Comparison of ENCODE assay signal across 14 cellular contexts in the genomic region with DNA sequence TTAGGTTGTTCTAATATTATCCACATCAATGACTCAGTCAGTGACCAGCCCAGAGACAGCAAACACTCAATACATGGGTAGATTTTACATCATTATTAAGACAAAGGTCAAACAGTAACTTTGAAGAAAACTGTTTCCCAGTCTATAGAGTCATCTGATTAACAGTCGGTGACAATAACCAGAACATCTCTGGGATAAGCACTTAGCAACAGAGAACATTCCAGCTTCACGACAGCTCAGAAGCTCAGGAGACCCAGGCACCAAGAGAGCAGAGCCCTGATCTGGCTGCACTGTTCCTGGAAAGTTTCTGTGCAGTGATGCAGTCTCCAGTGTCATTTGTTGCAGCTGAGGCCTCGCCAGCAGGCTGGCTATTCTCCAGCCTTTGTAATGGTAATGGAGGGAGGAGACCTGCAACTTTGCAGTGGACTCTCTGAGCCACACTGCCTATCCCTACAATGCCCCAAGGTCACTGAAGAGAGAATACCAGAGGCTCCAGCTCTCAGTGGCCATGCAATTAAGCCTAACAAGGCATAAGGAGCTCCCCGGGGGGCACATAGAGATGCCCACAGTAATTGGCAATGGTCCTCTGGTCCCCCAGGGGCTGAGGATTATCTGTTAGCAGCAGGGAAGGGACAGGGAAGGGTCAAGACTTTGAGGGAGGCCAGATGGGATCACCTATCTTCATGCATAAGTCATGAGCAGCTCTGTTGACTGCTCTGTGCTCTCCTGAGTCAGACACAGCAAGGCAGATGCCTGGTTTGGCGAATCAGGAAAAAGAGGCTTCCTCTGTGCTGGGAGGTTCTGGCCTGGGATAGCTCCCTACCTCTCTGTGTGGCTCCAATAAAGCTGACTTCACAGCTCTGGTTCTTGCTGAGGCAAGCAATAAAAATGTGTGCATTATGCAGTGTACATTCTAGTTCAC.
DNase-seq lines count a peak whose midpoint lies in the region; ATAC-seq and TF ChIP-seq lines count a peak whose summit lies in the region.
"Had no signal": no experiment of that assay in that cellular context is flagged by ENCODE, and none has a peak within 500 bp of the region (broad histone marks: within the 10 kb centered on the region; RNA-seq: fewer than 3 reads in every experiment).

No MANE protein-coding gene starts in this region.

- DNase-seq in AG08395 (ENCODE audit: low spot score): peak; percentile 3
- DNase-seq in cerebellum (ENCODE audit: low spot score): peak; percentile 3
- DNase-seq in left kidney (ENCODE audit: low read depth, low spot score): peak; percentile 8
- no peak for DNase-seq in mammary epithelial cell
- no peak for DNase-seq in OCI-M1 (lab: John Stamatoyannopoulos, UW)
- no peak for DNase-seq in activated T-helper 1 cell treated with anti-CD3 and anti-CD28 coated beads, Interleukin-12 subunit alpha, Interleukin-12 subunit beta, Interleukin-2, Interleukin-4 antibody, amounts not matched to agents 30 ng/mL and 10 ng/mL and 1 ng/mL, durations not matched to agents 14 hours and 24 hours and 36 hours (ENCODE audit: low spot score)
- DNase-seq: ACHN; activated B cell treated with CpG ODN at 0.5 μM for 24 hours; activated T-cell treated with anti-CD3 and anti-CD28 coated beads, Interleukin-2, amount 50 U/mL, for 72 hours; stimulated activated CD4-positive, alpha-beta T cell treated with anti-CD3 and anti-CD28 coated beads, Interleukin-12 subunit alpha, Interleukin-12 subunit beta, amount 100 ng/mL, for 4 hours; upper lobe of left lung had no signal

- WGBS in HUES64: 24% methylated on average over 5 of the region's 5 CpGs
- WGBS in mammary epithelial cell (ENCODE audit: low coverage, missing lambda C conversion rate): 67% methylated on average over 5 of the region's 5 CpGs

- BruUV-seq in mammary epithelial cell (replicated peaks; lab: Mats Ljungman, UMichigan): no TSS peak

- no peak for ATAC-seq in GM21390 (IDR thresholded peaks at IDR 0.05; ENCODE audit: unreplicated experiment)
- ATAC-seq: activated T-cell treated with anti-CD3 and anti-CD28 coated beads, Interleukin-2, amount 50 U/mL, for 72 hours; GM12878 had no signal

- no peaks in the 10 kb centered on the region for H3K36me3 Mint-ChIP-seq in activated T-helper 1 cell treated with anti-CD3 and anti-CD28 coated beads, Interleukin-12 subunit alpha, Interleukin-12 subunit beta, Interleukin-2, Interleukin-4 antibody, amounts not matched to agents 30 ng/mL and 10 ng/mL and 1 ng/mL, durations not matched to agents 14 hours and 24 hours and 36 hours (ENCODE audit: low read depth)

- H3K36me3 ChIP-seq in HUES64 (ENCODE audit: insufficient read depth, low read length) (no peaks in the 10 kb centered on the region), mammary epithelial cell (ENCODE audit: insufficient read depth, low read length) (no peaks in the 10 kb centered on the region)
- H3K36me3 ChIP-seq: upper lobe of left lung had no signal

- H3K9me3 Mint-ChIP-seq in activated T-helper 1 cell treated with anti-CD3 and anti-CD28 coated beads, Interleukin-12 subunit alpha, Interleukin-12 subunit beta, Interleukin-2, Interleukin-4 antibody, amounts not matched to agents 30 ng/mL and 10 ng/mL and 1 ng/mL, durations not matched to agents 14 hours and 24 hours and 36 hours: no peaks in the 10 kb centered on the region
- H3K9me3 Mint-ChIP-seq: activated B cell treated with CpG ODN at 0.5 μM for 24 hours had no signal

- no peak overlapping the region for H2AFZ ChIP-seq in mammary epithelial cell (ENCODE audit: low read depth, low read length)

- no peaks in the 10 kb centered on the region for H4K20me1 ChIP-seq in mammary epithelial cell (ENCODE audit: insufficient read depth, low read length)

- intact Hi-C loops in mammary epithelial cell (cut with micrococcal nuclease): no loop called here
- intact Hi-C loops in activated T-helper 1 cell treated with anti-CD3 and anti-CD28 coated beads, Interleukin-12 subunit alpha, Interleukin-12 subunit beta, Interleukin-2, Interleukin-4 antibody, amounts not matched to agents 30 ng/mL and 10 ng/mL and 1 ng/mL, durations not matched to agents 14 hours and 24 hours and 36 hours (cut with micrococcal nuclease): no loop called here

- H3K4me3 ChIP-seq in HUES64 (ENCODE audit: low read length) (no peak overlapping the region), mammary epithelial cell (replicated peaks in 1 of 3; ENCODE audit: insufficient read depth in 1 of 3, low read depth in 2 of 3, low read length in 3 of 3) (no peak overlapping the region)
- H3K4me3 ChIP-seq: GM12878, upper lobe of left lung had no signal

- H3K27ac ChIP-seq in HUES64 (ENCODE audit: low read depth, low read length) (peak overlapping the region; percentile 65; the same call in 1 of the 2 replicates), mammary epithelial cell (ENCODE audit: insufficient read depth, low read depth, low read length) (no peak overlapping the region)
- H3K27ac ChIP-seq: upper lobe of left lung had no signal

- no peak overlapping the region for H3K4me2 ChIP-seq in mammary epithelial cell (ENCODE audit: insufficient read depth, low read depth, low read length)

- dilution Hi-C loops in mammary epithelial cell (cut with HindIII; ENCODE audit: low sequenced_read_pairs): no loop called here

- no peak overlapping the region for H3K27ac Mint-ChIP-seq in activated T-helper 1 cell treated with anti-CD3 and anti-CD28 coated beads, Interleukin-12 subunit alpha, Interleukin-12 subunit beta, Interleukin-2, Interleukin-4 antibody, amounts not matched to agents 30 ng/mL and 10 ng/mL and 1 ng/mL, durations not matched to agents 14 hours and 24 hours and 36 hours
- H3K27ac Mint-ChIP-seq: activated B cell treated with CpG ODN at 0.5 μM for 24 hours; activated T-cell treated with anti-CD3 and anti-CD28 coated beads, Interleukin-2, amount 50 U/mL, for 72 hours had no signal

- H3K9me3 ChIP-seq in HUES64 (ENCODE audit: insufficient read depth, low read depth, low read length) (no peaks in the 10 kb centered on the region), mammary epithelial cell (replicated peaks; ENCODE audit: insufficient read depth, low read length) (no peaks in the 10 kb centered on the region)
- H3K9me3 ChIP-seq: upper lobe of left lung had no signal

- no peaks in the 10 kb centered on the region for H3K79me2 ChIP-seq in mammary epithelial cell (ENCODE audit: insufficient read depth, low read length)

- peaks cover 54% of the 10 kb centered on the region for H3K4me1 ChIP-seq in HUES64 (ENCODE audit: insufficient read depth, low read length)
- no peaks in the 10 kb centered on the region for H3K4me1 ChIP-seq in mammary epithelial cell (ENCODE audit: insufficient read depth, low read length)

- H3K4me3 Mint-ChIP-seq in activated T-helper 1 cell treated with anti-CD3 and anti-CD28 coated beads, Interleukin-12 subunit alpha, Interleukin-12 subunit beta, Interleukin-2, Interleukin-4 antibody, amounts not matched to agents 30 ng/mL and 10 ng/mL and 1 ng/mL, durations not matched to agents 14 hours and 24 hours and 36 hours: no peak overlapping the region
- H3K4me3 Mint-ChIP-seq: activated B cell treated with CpG ODN at 0.5 μM for 24 hours; activated T-cell treated with anti-CD3 and anti-CD28 coated beads, Interleukin-2, amount 50 U/mL, for 72 hours had no signal

- no peaks in the 10 kb centered on the region for H3K4me1 Mint-ChIP-seq in activated T-helper 1 cell treated with anti-CD3 and anti-CD28 coated beads, Interleukin-12 subunit alpha, Interleukin-12 subunit beta, Interleukin-2, Interleukin-4 antibody, amounts not matched to agents 30 ng/mL and 10 ng/mL and 1 ng/mL, durations not matched to agents 14 hours and 24 hours and 36 hours (ENCODE audit: low read depth)
- H3K4me1 Mint-ChIP-seq: activated B cell treated with CpG ODN at 0.5 μM for 24 hours had no signal

- H3K27me3 Mint-ChIP-seq in activated T-helper 1 cell treated with anti-CD3 and anti-CD28 coated beads, Interleukin-12 subunit alpha, Interleukin-12 subunit beta, Interleukin-2, Interleukin-4 antibody, amounts not matched to agents 30 ng/mL and 10 ng/mL and 1 ng/mL, durations not matched to agents 14 hours and 24 hours and 36 hours (ENCODE audit: insufficient read depth): peaks cover 2% of the 10 kb centered on the region
- H3K27me3 Mint-ChIP-seq: activated B cell treated with CpG ODN at 0.5 μM for 24 hours had no signal

- no peak overlapping the region for H3K9ac ChIP-seq in HUES64 (ENCODE audit: low read depth, low read length)
- no peak overlapping the region for H3K9ac ChIP-seq in mammary epithelial cell (ENCODE audit: insufficient read depth, low read length)

- in situ Hi-C loops in mammary epithelial cell (cut with MboI; ENCODE audit: low sequenced_read_pairs in 2 of 2): no loop called here

- CTCF ChIA-PET in mammary epithelial cell (lab: Charles Lee; ENCODE audit: low non-redundant PET): no interaction called here

- H3K27me3 ChIP-seq in HUES64 (ENCODE audit: insufficient read depth, low read length) (no peaks in the 10 kb centered on the region; the same call in 1 of the 2 replicates), mammary epithelial cell (ENCODE audit: insufficient read depth, low read length) (no peaks in the 10 kb centered on the region)
- H3K27me3 ChIP-seq: upper lobe of left lung had no signal

- TF ChIP-seq CTCF in mammary epithelial cell (conservative IDR thresholded peaks at IDR 0.05 in 1 of 2, IDR thresholded peaks at IDR 0.05 in 1 of 2; ENCODE audit: extremely low read depth in 1 of 2, insufficient read depth in 1 of 2, low read depth in 1 of 2, low read length in 2 of 2): no peak

Comparison
In these comparisons a context has a peak if more than half of its experiments do, and no peak if none do; other contexts are left out.
1. DNase-seq: peak in AG08395 (single experiment), cerebellum (single experiment) and left kidney (single experiment); none in mammary epithelial cell (single experiment), OCI-M1 (single experiment) and activated T-helper 1 cell treated with anti-CD3 and anti-CD28 coated beads, Interleukin-12 subunit alpha, Interleukin-12 subunit beta, Interleukin-2, Interleukin-4 antibody, amounts not matched to agents 30 ng/mL and 10 ng/mL and 1 ng/mL, durations not matched to agents 14 hours and 24 hours and 36 hours (single experiment).